ENCODE assay signal across 7 cellular contexts in the genomic region with DNA sequence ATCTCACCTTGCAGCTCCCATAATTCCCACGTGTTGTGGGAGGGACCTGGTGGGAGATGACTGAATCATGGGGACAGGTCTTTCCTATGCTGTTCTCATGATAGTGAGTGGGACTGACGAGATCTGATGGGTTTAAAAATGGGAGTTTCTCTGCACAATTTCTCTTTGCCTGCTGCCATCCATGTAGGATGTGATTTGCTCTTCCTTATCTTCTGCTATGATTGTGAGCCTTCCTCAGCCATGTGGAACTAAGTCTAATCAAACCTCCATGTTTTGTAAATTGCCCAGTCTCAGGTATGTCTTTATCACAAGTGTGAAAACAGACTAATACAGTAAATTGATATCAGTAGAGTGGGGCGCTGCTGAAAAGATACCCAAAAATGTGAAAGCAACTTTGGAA.
"Had no signal": no experiment of that assay in that cellular context is flagged by ENCODE, and none has a peak within 500 bp of the region (broad histone marks: within the 10 kb centered on the region; RNA-seq: fewer than 3 reads in every experiment).

No MANE protein-coding gene starts in this region.

- H3K9ac ChIP-seq: KMS-11 had no signal

- FAIRE-seq: HepG2, HTR-8/SVneo had no signal

- H3K27ac ChIP-seq: HL-60, KMS-11 had no signal

- ATAC-seq: HepG2 had no signal

- H3K4me2 ChIP-seq: KMS-11 had no signal

- DNase-seq: IMR-90, KBM-7, KG1 had no signal
